Comparison of ENCODE assay signal across 8 cellular contexts in genomic region chr14:74019408-74019714, GRCh38. TPM values are rescaled to one million over a fixed set of nuclear protein-coding genes. Genes with fewer than 3 reads are reported as not detected.
DNase-seq lines count a peak whose midpoint lies in the region; ATAC-seq, FAIRE-seq and TF ChIP-seq lines count a peak whose summit lies in the region.

No MANE protein-coding gene starts in this region.

- 1% methylated on average over 17 of the region's 17 CpGs for WGBS in HepG2 (ENCODE audit: low lambda C conversion rate)

- no peaks in the 10 kb centered on the region for H4K20me1 ChIP-seq in HepG2 (ENCODE audit: insufficient read depth, low read length)

- peaks cover 0 to 1% of the 10 kb centered on the region in 2 donors for H3K36me3 Mint-ChIP-seq in activated T-cell treated with anti-CD3 and anti-CD28 coated beads, Interleukin-2, amount 50 U/mL, for 72 hours (ENCODE audit: insufficient read depth in 2 of 2)
- no peaks in the 10 kb centered on the region for H3K36me3 Mint-ChIP-seq in activated naive CD8-positive, alpha-beta T cell treated with anti-CD3 and anti-CD28 coated beads, Interleukin-2, amount 10 ng/mL, durations not matched to agents 7 days and 5 days
- H3K36me3 Mint-ChIP-seq in type B pancreatic cell, result no peaks in the 10 kb centered on the region

- POLR2A ChIA-PET in activated naive CD8-positive, alpha-beta T cell treated with anti-CD3 and anti-CD28 coated beads, Interleukin-2, amount 10 ng/mL, durations not matched to agents 7 days and 5 days (lab: Charles Lee), result interaction anchor here (0.6 to 1.8 kb wide), 5 partner anchors 64 to 77 kb away, joined by 3 to 9 read pairs (median 3); partner anchors contain the start of genes ALDH6A1, COQ6, FAM161B and LIN52
- POLR2A ChIA-PET in HepG2 (lab: Yijun Ruan, JAX), result interaction anchor here (0.7 to 2.2 kb wide), 9 partner anchors 13 to 168 kb away, joined by 3 to 70 read pairs (median 6); partner anchors contain the start of genes COQ6, FAM161B, PTGR2 and ZNF410

- no peaks in the 10 kb centered on the region for H3K9me3 ChIP-seq in HepG2 (ENCODE audit: low read length)

- peaks cover 19% of the 10 kb centered on the region for H3K79me2 ChIP-seq in HepG2 (ENCODE audit: insufficient read depth, low read length)

- peak overlapping the region; percentile 80 for H3K9ac ChIP-seq in HepG2 (ENCODE audit: insufficient read depth, low read depth, low read length)

- BruUV-seq in HepG2 (replicated peaks; lab: Mats Ljungman, UMichigan), result no TSS peak

- H3K4me3 Mint-ChIP-seq in activated T-cell treated with anti-CD3 and anti-CD28 coated beads, Interleukin-2, amount 50 U/mL, for 72 hours, result peak overlapping the region; percentile 82 to 94
- peak overlapping the region; percentile 97 for H3K4me3 Mint-ChIP-seq in activated naive CD8-positive, alpha-beta T cell treated with anti-CD3 and anti-CD28 coated beads, Interleukin-2, amount 10 ng/mL, durations not matched to agents 7 days and 5 days
- peak overlapping the region; percentile 94 for H3K4me3 Mint-ChIP-seq in type B pancreatic cell

- in situ Hi-C loops in HepG2 (cut with HindIII; ENCODE audit: extremely low pct_ligation_motif_present, low pct_unique_long_range_greater_than_20kb), result loop anchor here (5.0 kb wide), 1 partner anchor 67 kb away; the partner anchor contains the start of genes COQ6 and FAM161B

- no peak for TF ChIP-seq RAD21 in HepG2 (CRISPR knock-in tag; IDR thresholded peaks at IDR 0.05)

- no peaks in the 10 kb centered on the region for H3K27me3 Mint-ChIP-seq in activated T-cell treated with anti-CD3 and anti-CD28 coated beads, Interleukin-2, amount 50 U/mL, for 72 hours (ENCODE audit: low read depth)
- no peaks in the 10 kb centered on the region for H3K27me3 Mint-ChIP-seq in activated naive CD8-positive, alpha-beta T cell treated with anti-CD3 and anti-CD28 coated beads, Interleukin-2, amount 10 ng/mL, durations not matched to agents 7 days and 5 days
- no peaks in the 10 kb centered on the region for H3K27me3 Mint-ChIP-seq in type B pancreatic cell

- H2AFZ ChIP-seq in HepG2 (ENCODE audit: low read length), result peak overlapping the region; percentile 80

- no peak for TF ChIP-seq EP300 in HepG2 (IDR thresholded peaks at IDR 0.05; ENCODE audit: low read depth in 2 of 2, low read length in 2 of 2)
- TF ChIP-seq EP300 in HepG2 (CRISPR knock-in tag; IDR thresholded peaks at IDR 0.05; ENCODE audit: borderline replicate concordance), result no peak

- peak overlapping the region; percentile 94 for H3K4me2 ChIP-seq in HepG2 (ENCODE audit: low read depth, low read length)

- H3K4me1 ChIP-seq in HepG2 (ENCODE audit: insufficient read depth, low read length), result peaks cover 64% of the 10 kb centered on the region

- DNase-seq in activated T-cell treated with anti-CD3 and anti-CD28 coated beads, Interleukin-2, amount 50 U/mL, for 72 hours, result no peak
- no peak for DNase-seq in activated T-cell treated with anti-CD3 and anti-CD28 coated beads, Interleukin-2, amount 50 U/mL, for 48 hours
- no peak for DNase-seq in activated naive CD8-positive, alpha-beta T cell treated with anti-CD3 and anti-CD28 coated beads, Interleukin-2, amount 10 ng/mL, durations not matched to agents 7 days and 5 days
- no peak for DNase-seq in HepG2 (ENCODE audit: low spot score)
- no peak for DNase-seq in type B pancreatic cell (ENCODE audit: extremely low spot score, unreplicated experiment)
- no peak for DNase-seq in NCI-H1930 (lab: John Stamatoyannopoulos, UW)
- DNase-seq in NCI-H1048 (lab: John Stamatoyannopoulos, UW), result no peak

- TF ChIP-seq CTCF in HepG2 (CRISPR knock-in tag; IDR thresholded peaks at IDR 0.05) (no peak), type B pancreatic cell (conservative IDR thresholded peaks at IDR 0.05) (no peak)

- TF ChIP-seq POLR2A in HepG2 (IDR thresholded peaks at IDR 0.05; ENCODE audit: insufficient read depth in 1 of 2, low read depth in 2 of 2, low read length in 2 of 2), result no peak

- ATAC-seq in activated T-cell treated with anti-CD3 and anti-CD28 coated beads, Interleukin-2, amount 50 U/mL, for 72 hours (replicated peaks in 1 of 2), result no peak
- ATAC-seq in activated naive CD8-positive, alpha-beta T cell treated with anti-CD3 and anti-CD28 coated beads, Interleukin-2, amount 10 ng/mL, durations not matched to agents 7 days and 5 days (ENCODE audit: low read depth), result no peak
- ATAC-seq in HepG2 (peak; percentile 15), GM19351 (IDR thresholded peaks at IDR 0.05; ENCODE audit: unreplicated experiment) (no peak)

- H3K27ac ChIP-seq in HepG2 (ENCODE audit: extremely low read length, insufficient read depth, low read length), result peak overlapping the region; percentile 77

- no peaks in the 10 kb centered on the region for H3K9me3 Mint-ChIP-seq in activated T-cell treated with anti-CD3 and anti-CD28 coated beads, Interleukin-2, amount 50 U/mL, for 72 hours
- H3K9me3 Mint-ChIP-seq in activated naive CD8-positive, alpha-beta T cell treated with anti-CD3 and anti-CD28 coated beads, Interleukin-2, amount 10 ng/mL, durations not matched to agents 7 days and 5 days, result no peaks in the 10 kb centered on the region
- no peaks in the 10 kb centered on the region for H3K9me3 Mint-ChIP-seq in type B pancreatic cell

- H3K36me3 ChIP-seq in HepG2 (replicated peaks in 1 of 2; ENCODE audit: control insufficient read depth in 1 of 2, insufficient read depth in 2 of 2, low read length in 2 of 2), result no peaks in the 10 kb centered on the region

- peaks cover 27% of the 10 kb centered on the region for H3K4me1 Mint-ChIP-seq in activated T-cell treated with anti-CD3 and anti-CD28 coated beads, Interleukin-2, amount 50 U/mL, for 72 hours (ENCODE audit: low read depth)
- H3K4me1 Mint-ChIP-seq in activated naive CD8-positive, alpha-beta T cell treated with anti-CD3 and anti-CD28 coated beads, Interleukin-2, amount 10 ng/mL, durations not matched to agents 7 days and 5 days, result peaks cover 17% of the 10 kb centered on the region
- H3K4me1 Mint-ChIP-seq in type B pancreatic cell (ENCODE audit: unreplicated experiment), result no peaks in the 10 kb centered on the region

- CTCF ChIA-PET in HepG2 (lab: Yijun Ruan, JAX; ENCODE audit: low intra/inter-chr PET ratio, low total read pairs), result no interaction called here

- no peak for FAIRE-seq in HepG2 (lab: Jason Lieb, UNC)

- H3K27ac Mint-ChIP-seq in activated T-cell treated with anti-CD3 and anti-CD28 coated beads, Interleukin-2, amount 50 U/mL, for 72 hours, result peak overlapping the region; percentile 47
- H3K27ac Mint-ChIP-seq in activated naive CD8-positive, alpha-beta T cell treated with anti-CD3 and anti-CD28 coated beads, Interleukin-2, amount 10 ng/mL, durations not matched to agents 7 days and 5 days, result peak overlapping the region; percentile 94
- H3K27ac Mint-ChIP-seq in type B pancreatic cell, result peak overlapping the region; percentile 99

- no peaks in the 10 kb centered on the region for H3K27me3 ChIP-seq in HepG2 (ENCODE audit: control insufficient read depth in 1 of 2, insufficient read depth in 2 of 2, low read length in 2 of 2)

- H3K4me3 ChIP-seq in HepG2 (replicated peaks in 1 of 3; ENCODE audit: insufficient read depth in 1 of 3, low read depth in 2 of 3, low read length in 3 of 3), result peak overlapping the region; percentile 82 to 91 (median 82)

- intact Hi-C loops in HepG2 (cut with micrococcal nuclease; ENCODE audit: unreplicated experiment), result no loop called here

RNA-seq across cellular contexts. Expression of gene BBOF1, which starts 0.2 kb away (rescaled TPM):
- total RNA-seq in activated T-cell treated with anti-CD3 and anti-CD28 coated beads, Interleukin-2, amount 50 U/mL, for 72 hours, result 1 to 10 TPM; 1.4 to 2.1 TPM
- 1 to 10 TPM; 1.2 to 2.9 TPM for total RNA-seq in activated naive CD8-positive, alpha-beta T cell treated with anti-CD3 and anti-CD28 coated beads, Interleukin-2, amount 10 ng/mL, durations not matched to agents 7 days and 5 days
- total RNA-seq in HepG2 (2016; rRNA removed; fragmentation: Illumina TruSeq; extraction: Trizol), result 2.3 and 2.4 TPM in 2 replicates
- total RNA-seq in HepG2 (2016; cell fraction: cytosol; rRNA removed; fragmentation: Illumina TruSeq; extraction: Trizol; ENCODE audit: low read depth), result 2.3 and 2.8 TPM in 2 replicates
- total RNA-seq in HepG2 (2016; cell fraction: insoluble cytoplasmic fraction; rRNA removed; fragmentation: Illumina TruSeq; extraction: Trizol), result 1.8 and 2.4 TPM in 2 replicates
- 3.5 and 4.3 TPM in 2 replicates for total RNA-seq in HepG2 (2016; cell fraction: membrane; rRNA removed; fragmentation: Illumina TruSeq; extraction: Trizol)
- total RNA-seq in HepG2 (2016; cell fraction: nucleus; rRNA removed; fragmentation: Illumina TruSeq; extraction: Trizol), result 3.3 and 4.4 TPM in 2 replicates
- polyA plus RNA-seq in HepG2 (2011; rRNA removed), result 1.6 and 1.7 TPM in 2 replicates
- polyA plus RNA-seq in HepG2 (2011; cell fraction: cytosol; rRNA removed), result 0.32 and 0.59 TPM in 2 replicates
- polyA plus RNA-seq in HepG2 (2011; cell fraction: nucleus; rRNA removed), result 1.3 and 2.0 TPM in 2 replicates
- polyA plus RNA-seq in HepG2 (2012), result 1.9 and 2.4 TPM in 2 replicates
- 2.9 and 4.4 TPM in 2 replicates for polyA plus RNA-seq in HepG2 (2016; cell fraction: cytosol; fragmentation: Illumina TruSeq; extraction: Trizol; ENCODE audit: low read depth)
- 3.3 and 4.4 TPM in 2 replicates for polyA plus RNA-seq in HepG2 (2016; cell fraction: insoluble cytoplasmic fraction; fragmentation: Illumina TruSeq; extraction: Trizol; ENCODE audit: low read depth)
- polyA plus RNA-seq in HepG2 (2016; cell fraction: membrane; fragmentation: Illumina TruSeq; extraction: Trizol; ENCODE audit: low read depth), result 3.2 and 3.7 TPM in 2 replicates
- polyA plus RNA-seq in HepG2 (2016; cell fraction: nucleus; fragmentation: Illumina TruSeq; extraction: Trizol; ENCODE audit: insufficient read depth, low read depth), result 3.8 and 4.5 TPM in 2 replicates
- 0.54 and 0.60 TPM in 2 replicates for polyA minus RNA-seq in HepG2 (2011; rRNA and poly(A)+ RNA removed; ENCODE audit: low replicate concordance)
- polyA minus RNA-seq in HepG2 (2011; cell fraction: cytosol; rRNA and poly(A)+ RNA removed), result 0.44 and 0.49 TPM in 2 replicates
- polyA minus RNA-seq in HepG2 (2011; cell fraction: nucleus; rRNA and poly(A)+ RNA removed), result 2.8 and 4.2 TPM in 2 replicates
- total RNA-seq in type B pancreatic cell (ENCODE audit: low replicate concordance), result 6.6 and 9.0 TPM in 2 replicates

RNA-seq across cellular contexts. Expression of gene ENTPD5, which starts 0.3 kb away (rescaled TPM):
- total RNA-seq in activated T-cell treated with anti-CD3 and anti-CD28 coated beads, Interleukin-2, amount 50 U/mL, for 72 hours, result 10 to 100 TPM; 10.9 to 11.7 TPM
- 10 to 100 TPM; 13.5 to 14.4 TPM for total RNA-seq in activated naive CD8-positive, alpha-beta T cell treated with anti-CD3 and anti-CD28 coated beads, Interleukin-2, amount 10 ng/mL, durations not matched to agents 7 days and 5 days
- total RNA-seq in HepG2 (2016; rRNA removed; fragmentation: Illumina TruSeq; extraction: Trizol), result 20.6 and 33.8 TPM in 2 replicates
- 8.7 and 9.9 TPM in 2 replicates for total RNA-seq in HepG2 (2016; cell fraction: cytosol; rRNA removed; fragmentation: Illumina TruSeq; extraction: Trizol; ENCODE audit: low read depth)
- 18.9 and 34.1 TPM in 2 replicates for total RNA-seq in HepG2 (2016; cell fraction: insoluble cytoplasmic fraction; rRNA removed; fragmentation: Illumina TruSeq; extraction: Trizol)
- 21.4 and 21.9 TPM in 2 replicates for total RNA-seq in HepG2 (2016; cell fraction: membrane; rRNA removed; fragmentation: Illumina TruSeq; extraction: Trizol)
- 60.3 and 65.0 TPM in 2 replicates for total RNA-seq in HepG2 (2016; cell fraction: nucleus; rRNA removed; fragmentation: Illumina TruSeq; extraction: Trizol)
- polyA plus RNA-seq in HepG2 (2011; rRNA removed), result 43.3 and 58.7 TPM in 2 replicates
- polyA plus RNA-seq in HepG2 (2011; cell fraction: cytosol; rRNA removed), result 20.6 and 34.1 TPM in 2 replicates
- 125 and 138 TPM in 2 replicates for polyA plus RNA-seq in HepG2 (2011; cell fraction: nucleus; rRNA removed)
- 44.7 and 56.4 TPM in 2 replicates for polyA plus RNA-seq in HepG2 (2012)
- 8.2 and 9.3 TPM in 2 replicates for polyA plus RNA-seq in HepG2 (2016; cell fraction: cytosol; fragmentation: Illumina TruSeq; extraction: Trizol; ENCODE audit: low read depth)
- polyA plus RNA-seq in HepG2 (2016; cell fraction: insoluble cytoplasmic fraction; fragmentation: Illumina TruSeq; extraction: Trizol; ENCODE audit: low read depth), result 13.6 and 15.1 TPM in 2 replicates
- 13.7 and 13.9 TPM in 2 replicates for polyA plus RNA-seq in HepG2 (2016; cell fraction: membrane; fragmentation: Illumina TruSeq; extraction: Trizol; ENCODE audit: low read depth)
- 70.5 and 71.0 TPM in 2 replicates for polyA plus RNA-seq in HepG2 (2016; cell fraction: nucleus; fragmentation: Illumina TruSeq; extraction: Trizol; ENCODE audit: insufficient read depth, low read depth)
- 11.3 and 88.1 TPM in 2 replicates for polyA minus RNA-seq in HepG2 (2011; rRNA and poly(A)+ RNA removed; ENCODE audit: low replicate concordance)
- polyA minus RNA-seq in HepG2 (2011; cell fraction: cytosol; rRNA and poly(A)+ RNA removed), result 23.7 and 30.1 TPM in 2 replicates
- 123 and 189 TPM in 2 replicates for polyA minus RNA-seq in HepG2 (2011; cell fraction: nucleus; rRNA and poly(A)+ RNA removed)
- total RNA-seq in type B pancreatic cell (ENCODE audit: low replicate concordance), result 22.2 and 25.8 TPM in 2 replicates

Comparison
In these comparisons a context has a peak if more than half of its experiments do, and no peak if none do; other contexts are left out.
1. H3K27ac Mint-ChIP-seq: peak in every context shown above with its lines; median percentile 99 in type B pancreatic cell; 94 in activated naive CD8-positive, alpha-beta T cell treated with anti-CD3 and anti-CD28 coated beads, Interleukin-2, amount 10 ng/mL, durations not matched to agents 7 days and 5 days; 47 in activated T-cell treated with anti-CD3 and anti-CD28 coated beads, Interleukin-2, amount 50 U/mL, for 72 hours.